Comparison of ENCODE assay signal across 1 cellular context in the genomic region with DNA sequence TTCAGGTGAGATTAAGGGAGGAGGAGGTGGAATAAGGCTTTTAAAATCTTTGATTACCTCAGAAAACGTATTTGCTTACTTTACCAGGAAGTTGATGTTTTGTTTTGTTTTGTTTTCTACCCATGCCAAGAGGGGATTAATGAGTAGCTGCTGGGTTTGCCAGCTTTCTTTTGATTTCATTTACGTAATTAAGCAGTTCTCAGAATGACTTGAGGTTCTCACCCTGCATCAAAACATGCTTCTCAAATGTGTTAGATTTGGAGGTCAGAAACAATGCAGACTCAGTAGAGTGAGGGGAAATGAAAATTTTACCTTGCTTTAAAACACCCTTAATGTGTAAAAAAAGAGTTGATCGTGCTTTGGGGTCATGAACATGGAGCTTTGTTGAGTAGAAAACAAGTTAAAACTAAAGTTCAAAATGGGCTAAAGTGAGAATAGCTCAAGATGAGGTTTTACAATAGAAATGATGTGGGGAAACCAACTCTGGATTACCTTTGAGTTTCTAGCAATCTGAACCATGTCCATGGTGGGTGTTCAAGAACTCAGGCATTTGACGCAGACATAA.
TF ChIP-seq lines count a peak whose summit lies in the region.

No MANE protein-coding gene starts in this region.

TF ChIP-seq in GM12878, 131 proteins besides CTCF, POLR2A, EP300 and RAD21 (continued from another document):
- TF ChIP-seq, protein P1, sequence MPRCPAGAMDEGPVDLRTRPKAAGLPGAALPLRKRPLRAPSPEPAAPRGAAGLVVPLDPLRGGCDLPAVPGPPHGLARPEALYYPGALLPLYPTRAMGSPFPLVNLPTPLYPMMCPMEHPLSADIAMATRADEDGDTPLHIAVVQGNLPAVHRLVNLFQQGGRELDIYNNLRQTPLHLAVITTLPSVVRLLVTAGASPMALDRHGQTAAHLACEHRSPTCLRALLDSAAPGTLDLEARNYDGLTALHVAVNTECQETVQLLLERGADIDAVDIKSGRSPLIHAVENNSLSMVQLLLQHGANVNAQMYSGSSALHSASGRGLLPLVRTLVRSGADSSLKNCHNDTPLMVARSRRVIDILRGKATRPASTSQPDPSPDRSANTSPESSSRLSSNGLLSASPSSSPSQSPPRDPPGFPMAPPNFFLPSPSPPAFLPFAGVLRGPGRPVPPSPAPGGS (IDR thresholded peaks at IDR 0.05; ENCODE audit: borderline replicate concordance, insufficient read depth, low read depth, low read length, poor library complexity, severe bottlenecking), result no peak
- TF ChIP-seq SIX5 (IDR thresholded peaks at IDR 0.05; ENCODE audit: low read depth, low read length, severe bottlenecking), result no peak
- TF ChIP-seq SMAD5 (IDR thresholded peaks at IDR 0.05; ENCODE audit: low read depth), result no peak
- peak; percentile 93 for TF ChIP-seq DPF2 (IDR thresholded peaks at IDR 0.05)
- TF ChIP-seq, protein P2, sequence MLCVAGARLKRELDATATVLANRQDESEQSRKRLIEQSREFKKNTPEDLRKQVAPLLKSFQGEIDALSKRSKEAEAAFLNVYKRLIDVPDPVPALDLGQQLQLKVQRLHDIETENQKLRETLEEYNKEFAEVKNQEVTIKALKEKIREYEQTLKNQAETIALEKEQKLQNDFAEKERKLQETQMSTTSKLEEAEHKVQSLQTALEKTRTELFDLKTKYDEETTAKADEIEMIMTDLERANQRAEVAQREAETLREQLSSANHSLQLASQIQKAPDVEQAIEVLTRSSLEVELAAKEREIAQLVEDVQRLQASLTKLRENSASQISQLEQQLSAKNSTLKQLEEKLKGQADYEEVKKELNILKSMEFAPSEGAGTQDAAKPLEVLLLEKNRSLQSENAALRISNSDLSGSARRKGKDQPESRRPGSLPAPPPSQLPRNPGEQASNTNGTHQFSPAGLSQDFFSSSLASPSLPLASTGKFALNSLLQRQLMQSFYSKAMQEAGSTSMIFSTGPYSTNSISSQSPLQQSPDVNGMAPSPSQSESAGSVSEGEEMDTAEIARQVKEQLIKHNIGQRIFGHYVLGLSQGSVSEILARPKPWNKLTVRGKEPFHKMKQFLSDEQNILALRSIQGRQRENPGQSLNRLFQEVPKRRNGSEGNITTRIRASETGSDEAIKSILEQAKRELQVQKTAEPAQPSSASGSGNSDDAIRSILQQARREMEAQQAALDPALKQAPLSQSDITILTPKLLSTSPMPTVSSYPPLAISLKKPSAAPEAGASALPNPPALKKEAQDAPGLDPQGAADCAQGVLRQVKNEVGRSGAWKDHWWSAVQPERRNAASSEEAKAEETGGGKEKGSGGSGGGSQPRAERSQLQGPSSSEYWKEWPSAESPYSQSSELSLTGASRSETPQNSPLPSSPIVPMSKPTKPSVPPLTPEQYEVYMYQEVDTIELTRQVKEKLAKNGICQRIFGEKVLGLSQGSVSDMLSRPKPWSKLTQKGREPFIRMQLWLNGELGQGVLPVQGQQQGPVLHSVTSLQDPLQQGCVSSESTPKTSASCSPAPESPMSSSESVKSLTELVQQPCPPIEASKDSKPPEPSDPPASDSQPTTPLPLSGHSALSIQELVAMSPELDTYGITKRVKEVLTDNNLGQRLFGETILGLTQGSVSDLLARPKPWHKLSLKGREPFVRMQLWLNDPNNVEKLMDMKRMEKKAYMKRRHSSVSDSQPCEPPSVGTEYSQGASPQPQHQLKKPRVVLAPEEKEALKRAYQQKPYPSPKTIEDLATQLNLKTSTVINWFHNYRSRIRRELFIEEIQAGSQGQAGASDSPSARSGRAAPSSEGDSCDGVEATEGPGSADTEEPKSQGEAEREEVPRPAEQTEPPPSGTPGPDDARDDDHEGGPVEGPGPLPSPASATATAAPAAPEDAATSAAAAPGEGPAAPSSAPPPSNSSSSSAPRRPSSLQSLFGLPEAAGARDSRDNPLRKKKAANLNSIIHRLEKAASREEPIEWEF (IDR thresholded peaks at IDR 0.05; ENCODE audit: insufficient replicate concordance, low read depth, low read length), result no peak
- TF ChIP-seq MTA2 (IDR thresholded peaks at IDR 0.05; ENCODE audit: low read depth), result peak; percentile 99
- TF ChIP-seq MEF2B (IDR thresholded peaks at IDR 0.05; ENCODE audit: partially characterized antibody, poor library complexity, severe bottlenecking), result peak; percentile 77
- TF ChIP-seq, protein P3, sequence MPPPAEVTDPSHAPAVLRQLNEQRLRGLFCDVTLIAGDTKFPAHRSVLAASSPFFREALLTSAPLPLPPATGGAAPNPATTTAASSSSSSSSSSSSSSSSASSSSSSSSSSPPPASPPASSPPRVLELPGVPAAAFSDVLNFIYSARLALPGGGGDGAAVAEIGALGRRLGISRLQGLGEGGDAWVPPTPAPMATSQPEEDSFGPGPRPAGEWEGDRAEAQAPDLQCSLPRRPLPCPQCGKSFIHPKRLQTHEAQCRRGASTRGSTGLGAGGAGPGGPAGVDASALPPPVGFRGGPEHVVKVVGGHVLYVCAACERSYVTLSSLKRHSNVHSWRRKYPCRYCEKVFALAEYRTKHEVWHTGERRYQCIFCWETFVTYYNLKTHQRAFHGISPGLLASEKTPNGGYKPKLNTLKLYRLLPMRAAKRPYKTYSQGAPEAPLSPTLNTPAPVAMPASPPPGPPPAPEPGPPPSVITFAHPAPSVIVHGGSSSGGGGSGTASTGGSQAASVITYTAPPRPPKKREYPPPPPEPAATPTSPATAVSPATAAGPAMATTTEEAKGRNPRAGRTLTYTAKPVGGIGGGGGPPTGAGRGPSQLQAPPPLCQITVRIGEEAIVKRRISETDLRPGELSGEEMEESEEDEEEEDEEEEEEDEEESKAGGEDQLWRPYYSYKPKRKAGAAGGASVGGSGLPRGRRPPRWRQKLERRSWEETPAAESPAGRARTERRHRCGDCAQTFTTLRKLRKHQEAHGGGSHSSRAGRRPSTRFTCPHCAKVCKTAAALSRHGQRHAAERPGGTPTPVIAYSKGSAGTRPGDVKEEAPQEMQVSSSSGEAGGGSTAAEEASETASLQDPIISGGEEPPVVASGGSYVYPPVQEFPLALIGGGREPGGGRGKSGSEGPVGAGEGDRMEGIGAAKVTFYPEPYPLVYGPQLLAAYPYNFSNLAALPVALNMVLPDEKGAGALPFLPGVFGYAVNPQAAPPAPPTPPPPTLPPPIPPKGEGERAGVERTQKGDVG (CRISPR knock-in tag; IDR thresholded peaks at IDR 0.05), result no peak
- TF ChIP-seq CREB1 (IDR thresholded peaks at IDR 0.05; ENCODE audit: low read depth), result peak; percentile 11; the same call in 1 of the 2 replicates
- no peak for TF ChIP-seq ZNF207 (IDR thresholded peaks at IDR 0.05; ENCODE audit: borderline replicate concordance)
- peak; percentile 34; the same call in 1 of the 2 replicates for TF ChIP-seq TCF7 (IDR thresholded peaks at IDR 0.05; ENCODE audit: borderline replicate concordance)
- no peak for TF ChIP-seq MYB (IDR thresholded peaks at IDR 0.05; ENCODE audit: borderline replicate concordance, low read depth, low read length)
- peak; percentile 55 for TF ChIP-seq ZNF687 (IDR thresholded peaks at IDR 0.05)
- TF ChIP-seq RB1 (IDR thresholded peaks at IDR 0.05; ENCODE audit: borderline replicate concordance), result no peak
- TF ChIP-seq SREBF1 (IDR thresholded peaks at IDR 0.05; ENCODE audit: low read length), result no peak
- peak; percentile 70 for TF ChIP-seq CREM (IDR thresholded peaks at IDR 0.05; ENCODE audit: low read depth)
- TF ChIP-seq BACH1 (IDR thresholded peaks at IDR 0.05; ENCODE audit: borderline replicate concordance), result peak; percentile 83; the same call in 1 of the 2 replicates
- TF ChIP-seq, protein P4, sequence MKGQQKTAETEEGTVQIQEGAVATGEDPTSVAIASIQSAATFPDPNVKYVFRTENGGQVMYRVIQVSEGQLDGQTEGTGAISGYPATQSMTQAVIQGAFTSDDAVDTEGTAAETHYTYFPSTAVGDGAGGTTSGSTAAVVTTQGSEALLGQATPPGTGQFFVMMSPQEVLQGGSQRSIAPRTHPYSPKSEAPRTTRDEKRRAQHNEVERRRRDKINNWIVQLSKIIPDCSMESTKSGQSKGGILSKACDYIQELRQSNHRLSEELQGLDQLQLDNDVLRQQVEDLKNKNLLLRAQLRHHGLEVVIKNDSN (IDR thresholded peaks at IDR 0.05; ENCODE audit: borderline replicate concordance, extremely low read length, insufficient read depth, low read depth, low read length), result no peak
- TF ChIP-seq POLR2AphosphoS5 (IDR thresholded peaks at IDR 0.05; ENCODE audit: low read length), result no peak
- TF ChIP-seq BHLHE40 (IDR thresholded peaks at IDR 0.05; ENCODE audit: borderline replicate concordance in 1 of 2, low read depth in 2 of 2, low read length in 1 of 2), result peak in 1 of 2 experiments; percentile 59; a peak in 2 of 4 replicates
- TF ChIP-seq ZNF24 (IDR thresholded peaks at IDR 0.05), result peak; percentile 65
- TF ChIP-seq NR2F1 (conservative IDR thresholded peaks at IDR 0.05), result peak; percentile 90
- peak; percentile 79 for TF ChIP-seq SMAD1 (IDR thresholded peaks at IDR 0.05; ENCODE audit: low read depth, partially characterized antibody)
- peak; percentile 77 for TF ChIP-seq NBN (IDR thresholded peaks at IDR 0.05)
